ENCODE assay signal across 15 cellular contexts in the genomic region with DNA sequence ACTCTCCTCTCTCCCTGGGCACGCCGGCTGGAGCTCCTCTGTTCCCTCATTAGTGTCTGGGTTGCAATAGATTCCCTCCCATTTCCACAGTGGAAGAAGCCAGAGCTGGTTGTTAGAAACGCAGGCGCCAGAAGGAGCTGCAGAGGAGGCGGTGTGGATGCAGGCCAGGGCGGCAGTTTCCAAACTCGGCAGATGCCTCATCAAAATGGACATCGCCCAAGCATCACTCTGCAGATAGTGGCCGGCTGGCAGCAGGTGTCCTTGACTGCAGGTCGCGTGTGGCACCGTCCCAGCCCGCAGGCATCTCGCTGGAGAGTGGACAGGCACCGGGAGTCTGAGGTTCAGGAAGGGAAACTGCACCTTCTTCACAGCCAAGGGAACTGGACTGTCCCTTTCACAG.
DNase-seq lines count a peak whose midpoint lies in the region; ATAC-seq and TF ChIP-seq lines count a peak whose summit lies in the region.
"Had no signal": no experiment of that assay in that cellular context is flagged by ENCODE, and none has a peak within 500 bp of the region (broad histone marks: within the 10 kb centered on the region; RNA-seq: fewer than 3 reads in every experiment).

No MANE protein-coding gene starts in this region.

- peaks cover 0 to 11% of the 10 kb centered on the region in 2 donors for H3K4me1 ChIP-seq in adrenal gland (replicated peaks in 1 of 2)
- peaks cover 0 to 30% (median 4%) of the 10 kb centered on the region in 6 donors for H3K4me1 ChIP-seq in spleen
- H3K4me1 ChIP-seq in mucosa of descending colon (ENCODE audit: low read depth): no peaks in the 10 kb centered on the region
- no peaks in the 10 kb centered on the region for H3K4me1 ChIP-seq in lower lobe of right lung

- H3K27ac ChIP-seq in adrenal gland (no peak overlapping the region), spleen (no peak overlapping the region), lower lobe of right lung (no peak overlapping the region)
- H3K27ac ChIP-seq: GM23248 had no signal

- no peak overlapping the region for H3K4me3 ChIP-seq in adrenal gland
- no peak overlapping the region for H3K4me3 ChIP-seq in spleen
- H3K4me3 ChIP-seq in mucosa of descending colon: no peak overlapping the region
- H3K4me3 ChIP-seq in lower lobe of right lung: no peak overlapping the region
- H3K4me3 ChIP-seq: GM23248 had no signal

- intact Hi-C loops in adrenal gland (cut with DNase I): no loop called here
- intact Hi-C loops in spleen (cut with DNase I; ENCODE audit: low total_unique reads): no loop called here
- intact Hi-C loops in mucosa of descending colon (cut with DNase I, micrococcal nuclease): no loop called here
- intact Hi-C loops in lower lobe of right lung (cut with DNase I): no loop called here

- peak in 5 of 7 donors; percentile 34 to 54 (median 53) for DNase-seq in adrenal gland
- peak; percentile 3 for DNase-seq in dedifferentiated amniotic fluid mesenchymal stem cell (ENCODE audit: extremely low spot score)
- DNase-seq in middle frontal gyrus (ENCODE audit: extremely low spot score, low spot score): peak; percentile 49
- peak; percentile 73 for DNase-seq in spleen
- DNase-seq in stimulated activated CD4-positive, alpha-beta T cell treated with anti-CD3 and anti-CD28 coated beads, Interleukin-12 subunit alpha, Interleukin-12 subunit beta, amount 100 ng/mL, for 4 hours: no peak
- DNase-seq in mucosa of descending colon: no peak
- no peak for DNase-seq in lower lobe of right lung
- DNase-seq: ACHN; Calu3; CD4-positive, alpha-beta T cell; DMS79; GM23248; H7; IMR-90 had no signal

- H3K36me3 ChIP-seq in adrenal gland (replicated peaks in 1 of 2) (no peaks in the 10 kb centered on the region), spleen (no peaks in the 10 kb centered on the region), mucosa of descending colon (ENCODE audit: low read depth) (no peaks in the 10 kb centered on the region), lower lobe of right lung (no peaks in the 10 kb centered on the region)

- no peak for TF ChIP-seq POLR2A in adrenal gland (IDR thresholded peaks at IDR 0.05)
- no peak for TF ChIP-seq POLR2A in spleen (IDR thresholded peaks at IDR 0.05)

- 62 to 79% (median 70%) methylated on average over 2 to 15 of the region's 15 CpGs for WGBS in adrenal gland, 4 donors
- 70 to 83% (median 76%) methylated on average over 8 to 15 of the region's 15 CpGs for WGBS in spleen, 5 donors

- H3K27me3 ChIP-seq in adrenal gland (no peaks in the 10 kb centered on the region), spleen (replicated peaks in 1 of 7) (no peaks in the 10 kb centered on the region), lower lobe of right lung (ENCODE audit: low read depth) (no peaks in the 10 kb centered on the region)

- no peak for TF ChIP-seq CTCF in adrenal gland (IDR thresholded peaks at IDR 0.05)
- TF ChIP-seq CTCF in spleen (IDR thresholded peaks at IDR 0.05 in 8 of 11, conservative IDR thresholded peaks at IDR 0.05 in 3 of 11): no peak
- no peak for TF ChIP-seq CTCF in mucosa of descending colon (IDR thresholded peaks at IDR 0.05)
- no peak for TF ChIP-seq CTCF in lower lobe of right lung (IDR thresholded peaks at IDR 0.05)

- no peaks in the 10 kb centered on the region for H3K9me3 ChIP-seq in adrenal gland (replicated peaks in 1 of 3)
- H3K9me3 ChIP-seq in spleen: peaks cover 0 to 18% (median 3%) of the 10 kb centered on the region in 8 donors
- peaks cover 10% of the 10 kb centered on the region for H3K9me3 ChIP-seq in mucosa of descending colon
- H3K9me3 ChIP-seq in lower lobe of right lung: no peaks in the 10 kb centered on the region

- ATAC-seq in mucosa of descending colon (no peak), lower lobe of right lung (no peak), HG03135 (IDR thresholded peaks at IDR 0.05; ENCODE audit: unreplicated experiment) (no peak)

Comparison
In these comparisons a context has a peak if more than half of its experiments do, and no peak if none do; other contexts are left out.
1. DNase-seq: peak in adrenal gland (5 of 7), dedifferentiated amniotic fluid mesenchymal stem cell (single experiment), middle frontal gyrus (single experiment) and spleen (single experiment); none in stimulated activated CD4-positive, alpha-beta T cell treated with anti-CD3 and anti-CD28 coated beads, Interleukin-12 subunit alpha, Interleukin-12 subunit beta, amount 100 ng/mL, for 4 hours (single experiment), mucosa of descending colon (0 of 3) and lower lobe of right lung (single experiment).